9 cellular contexts compared by ENCODE assay signal in the genomic region with DNA sequence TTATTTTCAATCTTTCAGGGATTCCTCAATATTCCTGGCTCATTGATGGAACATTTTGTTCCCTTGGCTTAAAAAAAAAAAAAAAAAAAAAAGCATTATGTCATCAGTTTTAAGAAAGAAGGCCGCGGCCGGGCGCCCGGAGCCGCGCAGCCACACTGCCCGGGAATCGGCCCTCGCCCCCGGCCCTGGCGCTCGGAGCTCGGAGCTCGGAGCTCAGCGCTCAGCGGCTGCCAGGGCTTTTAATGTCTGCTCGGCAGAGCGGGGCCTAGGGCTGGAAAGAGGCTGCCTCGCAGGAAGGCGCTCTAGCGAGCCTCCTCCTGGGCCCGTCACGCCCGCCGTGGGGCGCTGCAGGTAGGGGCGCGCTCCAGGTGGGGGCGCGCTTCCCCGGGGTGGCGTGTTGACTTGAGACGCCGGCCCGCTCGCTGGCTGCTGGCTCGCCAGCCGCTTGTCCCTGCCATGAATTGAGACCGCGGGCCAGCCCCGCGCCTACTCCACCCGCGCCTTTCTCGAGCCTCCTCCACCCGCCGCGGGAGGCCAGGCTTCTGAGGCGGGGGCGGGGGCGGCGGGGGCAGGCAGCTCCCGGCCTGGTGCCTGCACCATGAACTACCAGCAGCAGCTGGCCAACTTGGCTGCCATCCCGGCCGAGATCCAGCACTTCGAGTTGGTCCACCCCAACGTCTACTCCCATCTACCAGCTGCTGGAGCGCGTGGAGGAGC. TPM values are rescaled to one million over a fixed set of nuclear protein-coding genes. Genes with fewer than 3 reads are reported as not detected.
A peak's percentile ranks its signal among the peaks of the same experiment; 100 is the strongest.
DNase-seq lines count a peak whose midpoint lies in the region; ATAC-seq, FAIRE-seq and TF ChIP-seq lines count a peak whose summit lies in the region.
"Had no signal": no experiment of that assay in that cellular context is flagged by ENCODE, and none has a peak within 500 bp of the region (broad histone marks: within the 10 kb centered on the region; RNA-seq: fewer than 3 reads in every experiment).

No MANE protein-coding gene starts in this region.

- POLR2A ChIA-PET in naive thymus-derived CD4-positive, alpha-beta T cell (lab: Charles Lee), result no interaction called here

- no peaks in the 10 kb centered on the region for H3K9me3 ChIP-seq in suprapubic skin
- H3K9me3 ChIP-seq in naive thymus-derived CD4-positive, alpha-beta T cell (ENCODE audit: control insufficient read depth in 2 of 3, low read length in 3 of 3), result no peaks in the 10 kb centered on the region

- no peak overlapping the region for H3K27ac Mint-ChIP-seq in naive thymus-derived CD4-positive, alpha-beta T cell
- H3K27ac Mint-ChIP-seq: naive B cell had no signal

- intact Hi-C loops in naive thymus-derived CD4-positive, alpha-beta T cell (cut with micrococcal nuclease), result no loop called here

- H3K27ac ChIP-seq in suprapubic skin, result peak overlapping the region; percentile 94
- no peak overlapping the region for H3K27ac ChIP-seq in naive thymus-derived CD4-positive, alpha-beta T cell (ENCODE audit: low read depth, low read length)

- CTCF ChIA-PET in naive thymus-derived CD4-positive, alpha-beta T cell (lab: Charles Lee), result no interaction called here

- H3K36me3 Mint-ChIP-seq in naive thymus-derived CD4-positive, alpha-beta T cell, result peaks cover 0 to 5% (median 0%) of the 10 kb centered on the region in 5 donors

- peaks cover 8% of the 10 kb centered on the region for H3K4me1 ChIP-seq in suprapubic skin
- H3K4me1 ChIP-seq in naive thymus-derived CD4-positive, alpha-beta T cell (ENCODE audit: control insufficient read depth in 2 of 2, insufficient read depth in 2 of 2, low read length in 2 of 2), result no peaks in the 10 kb centered on the region

- H3K4me1 Mint-ChIP-seq in naive thymus-derived CD4-positive, alpha-beta T cell, result peaks cover 0 to 4% (median 0%) of the 10 kb centered on the region in 7 donors
- H3K4me1 Mint-ChIP-seq: naive B cell had no signal

- ATAC-seq in naive thymus-derived CD4-positive, alpha-beta T cell, result no peak
- ATAC-seq in HG02588 (IDR thresholded peaks at IDR 0.05; ENCODE audit: unreplicated experiment), result no peak

- H3K36me3 ChIP-seq in bronchial epithelial cell (ENCODE audit: control insufficient read depth, insufficient read depth, low read length) (no peaks in the 10 kb centered on the region), kidney epithelial cell (ENCODE audit: control insufficient read depth, insufficient read depth, low read length) (no peaks in the 10 kb centered on the region), suprapubic skin (no peaks in the 10 kb centered on the region)
- no peaks in the 10 kb centered on the region for H3K36me3 ChIP-seq in naive thymus-derived CD4-positive, alpha-beta T cell (ENCODE audit: control insufficient read depth in 2 of 3, insufficient read depth in 3 of 3, low read length in 3 of 3)

- WGBS in suprapubic skin, result 7% methylated on average over 25 of the region's 60 CpGs

- TF ChIP-seq EP300 in suprapubic skin (IDR thresholded peaks at IDR 0.05), result no peak

- no peak overlapping the region for H3K4me3 Mint-ChIP-seq in naive thymus-derived CD4-positive, alpha-beta T cell
- H3K4me3 Mint-ChIP-seq: naive B cell had no signal

- DNase-seq in DMS153 treated with DMSO at 0.1 percent for 48 hours (lab: John Stamatoyannopoulos, UW; ENCODE audit: unreplicated experiment), result peak; percentile 77
- peak; percentile 69 to 85 for DNase-seq in NCI-H1930 (lab: John Stamatoyannopoulos, UW)
- DNase-seq in bronchial epithelial cell (ENCODE audit: low read depth), result peak; percentile 1
- DNase-seq in kidney epithelial cell (ENCODE audit: low read depth), result no peak
- DNase-seq in suprapubic skin (ENCODE audit: low spot score in 2 of 2), result peak in 1 of 2 donors; percentile 78
- DNase-seq in naive thymus-derived CD4-positive, alpha-beta T cell, result no peak
- DNase-seq in H54 (ENCODE audit: insufficient read length, low spot score), result no peak
- DNase-seq: naive B cell had no signal

- TF ChIP-seq POLR2A in suprapubic skin (IDR thresholded peaks at IDR 0.05) (no peak), H54 (IDR thresholded peaks at IDR 0.05; ENCODE audit: low read depth, low read length) (no peak)

- no peaks in the 10 kb centered on the region for H3K27me3 ChIP-seq in bronchial epithelial cell (ENCODE audit: control insufficient read depth, insufficient read depth, low read length)
- H3K27me3 ChIP-seq in kidney epithelial cell (ENCODE audit: control insufficient read depth, insufficient read depth, low read length), result peaks cover under 1% of the 10 kb centered on the region
- H3K27me3 ChIP-seq in suprapubic skin, result peaks cover 6% of the 10 kb centered on the region
- peaks cover 0 to 3% of the 10 kb centered on the region in 2 donors for H3K27me3 ChIP-seq in naive thymus-derived CD4-positive, alpha-beta T cell (ENCODE audit: control insufficient read depth in 2 of 2, insufficient read depth in 2 of 2, low read length in 2 of 2)

- H3K9me3 Mint-ChIP-seq in naive thymus-derived CD4-positive, alpha-beta T cell, result peaks cover 0 to 6% (median 0%) of the 10 kb centered on the region in 11 donors

- H3K27me3 Mint-ChIP-seq in naive thymus-derived CD4-positive, alpha-beta T cell, result peaks cover 49 to 74% (median 63%) of the 10 kb centered on the region in 5 donors

- TF ChIP-seq CTCF in bronchial epithelial cell (IDR thresholded peaks at IDR 0.05; ENCODE audit: insufficient read depth, low read length, severe bottlenecking) (peak; percentile 61), kidney epithelial cell (IDR thresholded peaks at IDR 0.05; ENCODE audit: insufficient read depth, low read length, poor library complexity, severe bottlenecking) (peak; percentile 64), suprapubic skin (IDR thresholded peaks at IDR 0.05) (peak in 1 of 2 donors; percentile 60)

- FAIRE-seq in bronchial epithelial cell (lab: Jason Lieb, UNC), result no peak
- no peak for FAIRE-seq in H54 (lab: Jason Lieb, UNC)

- H3K4me3 ChIP-seq in bronchial epithelial cell (ENCODE audit: low read depth, low read length) (peak overlapping the region; percentile 20), kidney epithelial cell (ENCODE audit: low read depth, low read length) (peak overlapping the region; percentile 20), suprapubic skin (peak overlapping the region; percentile 54)
- H3K4me3 ChIP-seq in naive thymus-derived CD4-positive, alpha-beta T cell (ENCODE audit: low read length), result no peak overlapping the region

RNA-seq across cellular contexts. Expression of gene TDRD5, which starts 5.4 kb away (rescaled TPM):
- total RNA-seq in bronchial epithelial cell (not detected in 2 replicates), kidney epithelial cell (0.34 and 0.54 TPM in 2 replicates), suprapubic skin (1 to 10 TPM in 1 of 4 donors, under 1 TPM in 3; 0.49 to 1.2 (median 0.66) TPM)
- not detected for total RNA-seq in naive thymus-derived CD4-positive, alpha-beta T cell
- not detected for polyA plus RNA-seq in naive thymus-derived CD4-positive, alpha-beta T cell

RNA-seq across cellular contexts. Expression of gene NPHS2, which starts 10.5 kb away (rescaled TPM):
- not detected in 2 replicates for total RNA-seq in bronchial epithelial cell
- 1.7 and 2.5 TPM in 2 replicates for total RNA-seq in kidney epithelial cell
- total RNA-seq in suprapubic skin, result not detected
- not detected for total RNA-seq in naive thymus-derived CD4-positive, alpha-beta T cell
- not detected for polyA plus RNA-seq in naive thymus-derived CD4-positive, alpha-beta T cell

Comparison
In these comparisons a context has a peak if more than half of its experiments do, and no peak if none do; other contexts are left out.
1. DNase-seq: peak in DMS153 treated with DMSO at 0.1 percent for 48 hours (single experiment), NCI-H1930 (2 of 2) and bronchial epithelial cell (single experiment); none in kidney epithelial cell (single experiment), naive thymus-derived CD4-positive, alpha-beta T cell (0 of 9) and H54 (single experiment).